ENCODE assay signal across 1 cellular context in the genomic region with DNA sequence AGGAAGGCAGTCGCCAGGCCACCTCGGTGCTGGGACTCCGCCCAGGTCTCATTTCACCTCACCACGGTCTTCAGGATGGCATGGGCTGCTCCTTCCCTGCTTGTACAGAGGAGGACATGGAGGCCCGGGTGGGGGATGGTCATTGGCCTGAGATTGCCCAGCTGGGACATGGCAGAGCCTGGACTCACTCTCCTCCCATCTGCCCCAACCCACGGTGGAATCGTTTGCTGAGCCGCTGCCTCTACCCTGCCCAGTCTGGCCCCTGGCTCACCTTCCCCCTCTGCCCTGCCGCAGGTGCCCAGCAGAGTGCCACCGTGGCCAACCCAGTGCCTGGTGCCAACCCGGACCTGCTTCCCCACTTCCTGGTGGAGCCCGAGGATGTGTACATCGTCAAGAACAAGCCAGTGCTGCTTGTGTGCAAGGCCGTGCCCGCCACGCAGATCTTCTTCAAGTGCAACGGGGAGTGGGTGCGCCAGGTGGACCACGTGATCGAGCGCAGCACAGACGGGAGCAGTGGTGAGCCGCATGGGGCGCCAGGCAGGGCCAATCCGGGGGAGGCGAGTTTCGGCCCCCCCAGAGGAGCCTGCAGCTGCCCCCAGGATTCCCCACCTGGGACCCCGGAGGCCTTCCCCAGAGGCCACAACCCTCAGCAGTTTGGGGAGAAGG.
TF ChIP-seq lines count a peak whose summit lies in the region.

No MANE protein-coding gene starts in this region.

TF ChIP-seq in K562, 482 proteins besides CTCF, POLR2A, EP300 and RAD21:
- TF ChIP-seq ZNF133 (CRISPR knock-in tag; IDR thresholded peaks at IDR 0.05) = no peak
- TF ChIP-seq, protein P1, sequence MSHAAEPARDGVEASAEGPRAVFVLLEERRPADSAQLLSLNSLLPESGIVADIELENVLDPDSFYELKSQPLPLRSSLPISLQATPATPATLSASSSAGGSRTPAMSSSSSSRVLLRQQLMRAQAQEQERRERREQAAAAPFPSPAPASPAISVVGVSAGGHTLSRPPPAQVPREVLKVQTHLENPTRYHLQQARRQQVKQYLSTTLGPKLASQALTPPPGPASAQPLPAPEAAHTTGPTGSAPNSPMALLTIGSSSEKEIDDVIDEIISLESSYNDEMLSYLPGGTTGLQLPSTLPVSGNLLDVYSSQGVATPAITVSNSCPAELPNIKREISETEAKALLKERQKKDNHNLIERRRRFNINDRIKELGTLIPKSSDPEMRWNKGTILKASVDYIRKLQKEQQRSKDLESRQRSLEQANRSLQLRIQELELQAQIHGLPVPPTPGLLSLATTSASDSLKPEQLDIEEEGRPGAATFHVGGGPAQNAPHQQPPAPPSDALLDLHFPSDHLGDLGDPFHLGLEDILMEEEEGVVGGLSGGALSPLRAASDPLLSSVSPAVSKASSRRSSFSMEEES (CRISPR knock-in tag; IDR thresholded peaks at IDR 0.05) = peak; percentile 61
- TF ChIP-seq HIVEP1 (CRISPR knock-in tag; IDR thresholded peaks at IDR 0.05) = no peak
- TF ChIP-seq, protein P2, sequence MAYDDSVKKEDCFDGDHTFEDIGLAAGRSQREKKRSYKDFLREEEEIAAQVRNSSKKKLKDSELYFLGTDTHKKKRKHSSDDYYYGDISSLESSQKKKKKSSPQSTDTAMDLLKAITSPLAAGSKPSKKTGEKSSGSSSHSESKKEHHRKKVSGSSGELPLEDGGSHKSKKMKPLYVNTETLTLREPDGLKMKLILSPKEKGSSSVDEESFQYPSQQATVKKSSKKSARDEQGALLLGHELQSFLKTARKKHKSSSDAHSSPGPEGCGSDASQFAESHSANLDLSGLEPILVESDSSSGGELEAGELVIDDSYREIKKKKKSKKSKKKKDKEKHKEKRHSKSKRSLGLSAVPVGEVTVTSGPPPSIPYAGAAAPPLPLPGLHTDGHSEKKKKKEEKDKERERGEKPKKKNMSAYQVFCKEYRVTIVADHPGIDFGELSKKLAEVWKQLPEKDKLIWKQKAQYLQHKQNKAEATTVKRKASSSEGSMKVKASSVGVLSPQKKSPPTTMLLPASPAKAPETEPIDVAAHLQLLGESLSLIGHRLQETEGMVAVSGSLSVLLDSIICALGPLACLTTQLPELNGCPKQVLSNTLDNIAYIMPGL (CRISPR knock-in tag; IDR thresholded peaks at IDR 0.05) = no peak
- no peak for TF ChIP-seq PRPF4 (IDR thresholded peaks at IDR 0.05; ENCODE audit: insufficient read depth, low read depth, low read length, poor library complexity, severe bottlenecking)
- TF ChIP-seq, protein P3, sequence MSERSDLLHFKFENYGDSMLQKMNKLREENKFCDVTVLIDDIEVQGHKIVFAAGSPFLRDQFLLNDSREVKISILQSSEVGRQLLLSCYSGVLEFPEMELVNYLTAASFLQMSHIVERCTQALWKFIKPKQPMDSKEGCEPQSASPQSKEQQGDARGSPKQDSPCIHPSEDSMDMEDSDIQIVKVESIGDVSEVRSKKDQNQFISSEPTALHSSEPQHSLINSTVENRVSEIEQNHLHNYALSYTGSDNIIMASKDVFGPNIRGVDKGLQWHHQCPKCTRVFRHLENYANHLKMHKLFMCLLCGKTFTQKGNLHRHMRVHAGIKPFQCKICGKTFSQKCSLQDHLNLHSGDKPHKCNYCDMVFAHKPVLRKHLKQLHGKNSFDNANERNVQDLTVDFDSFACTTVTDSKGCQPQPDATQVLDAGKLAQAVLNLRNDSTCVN (CRISPR knock-in tag; IDR thresholded peaks at IDR 0.05) = no peak
- no peak for TF ChIP-seq THRAP3 (IDR thresholded peaks at IDR 0.05; ENCODE audit: borderline replicate concordance)
- TF ChIP-seq, protein P4, sequence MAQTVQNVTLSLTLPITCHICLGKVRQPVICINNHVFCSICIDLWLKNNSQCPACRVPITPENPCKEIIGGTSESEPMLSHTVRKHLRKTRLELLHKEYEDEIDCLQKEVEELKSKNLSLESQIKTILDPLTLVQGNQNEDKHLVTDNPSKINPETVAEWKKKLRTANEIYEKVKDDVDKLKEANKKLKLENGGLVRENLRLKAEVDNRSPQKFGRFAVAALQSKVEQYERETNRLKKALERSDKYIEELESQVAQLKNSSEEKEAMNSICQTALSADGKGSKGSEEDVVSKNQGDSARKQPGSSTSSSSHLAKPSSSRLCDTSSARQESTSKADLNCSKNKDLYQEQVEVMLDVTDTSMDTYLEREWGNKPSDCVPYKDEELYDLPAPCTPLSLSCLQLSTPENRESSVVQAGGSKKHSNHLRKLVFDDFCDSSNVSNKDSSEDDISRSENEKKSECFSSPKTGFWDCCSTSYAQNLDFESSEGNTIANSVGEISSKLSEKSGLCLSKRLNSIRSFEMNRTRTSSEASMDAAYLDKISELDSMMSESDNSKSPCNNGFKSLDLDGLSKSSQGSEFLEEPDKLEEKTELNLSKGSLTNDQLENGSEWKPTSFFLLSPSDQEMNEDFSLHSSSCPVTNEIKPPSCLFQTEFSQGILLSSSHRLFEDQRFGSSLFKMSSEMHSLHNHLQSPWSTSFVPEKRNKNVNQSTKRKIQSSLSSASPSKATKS (CRISPR knock-in tag; IDR thresholded peaks at IDR 0.05) = no peak
- TF ChIP-seq, protein P5, sequence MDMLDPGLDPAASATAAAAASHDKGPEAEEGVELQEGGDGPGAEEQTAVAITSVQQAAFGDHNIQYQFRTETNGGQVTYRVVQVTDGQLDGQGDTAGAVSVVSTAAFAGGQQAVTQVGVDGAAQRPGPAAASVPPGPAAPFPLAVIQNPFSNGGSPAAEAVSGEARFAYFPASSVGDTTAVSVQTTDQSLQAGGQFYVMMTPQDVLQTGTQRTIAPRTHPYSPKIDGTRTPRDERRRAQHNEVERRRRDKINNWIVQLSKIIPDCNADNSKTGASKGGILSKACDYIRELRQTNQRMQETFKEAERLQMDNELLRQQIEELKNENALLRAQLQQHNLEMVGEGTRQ (CRISPR knock-in tag; IDR thresholded peaks at IDR 0.05) = peak; percentile 73
- TF ChIP-seq, protein P6, sequence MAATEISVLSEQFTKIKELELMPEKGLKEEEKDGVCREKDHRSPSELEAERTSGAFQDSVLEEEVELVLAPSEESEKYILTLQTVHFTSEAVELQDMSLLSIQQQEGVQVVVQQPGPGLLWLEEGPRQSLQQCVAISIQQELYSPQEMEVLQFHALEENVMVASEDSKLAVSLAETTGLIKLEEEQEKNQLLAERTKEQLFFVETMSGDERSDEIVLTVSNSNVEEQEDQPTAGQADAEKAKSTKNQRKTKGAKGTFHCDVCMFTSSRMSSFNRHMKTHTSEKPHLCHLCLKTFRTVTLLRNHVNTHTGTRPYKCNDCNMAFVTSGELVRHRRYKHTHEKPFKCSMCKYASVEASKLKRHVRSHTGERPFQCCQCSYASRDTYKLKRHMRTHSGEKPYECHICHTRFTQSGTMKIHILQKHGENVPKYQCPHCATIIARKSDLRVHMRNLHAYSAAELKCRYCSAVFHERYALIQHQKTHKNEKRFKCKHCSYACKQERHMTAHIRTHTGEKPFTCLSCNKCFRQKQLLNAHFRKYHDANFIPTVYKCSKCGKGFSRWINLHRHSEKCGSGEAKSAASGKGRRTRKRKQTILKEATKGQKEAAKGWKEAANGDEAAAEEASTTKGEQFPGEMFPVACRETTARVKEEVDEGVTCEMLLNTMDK (IDR thresholded peaks at IDR 0.05; ENCODE audit: borderline replicate concordance, insufficient read depth, low read depth, low read length, poor library complexity, severe bottlenecking) = peak; percentile 53
- no peak for TF ChIP-seq MIER1 (IDR thresholded peaks at IDR 0.05; ENCODE audit: low read depth)
- TF ChIP-seq IRF2 (CRISPR knock-in tag; IDR thresholded peaks at IDR 0.05) = no peak
- TF ChIP-seq LEF1 (IDR thresholded peaks at IDR 0.05) = no peak
- TF ChIP-seq GATAD2A (IDR thresholded peaks at IDR 0.05) = no peak
- TF ChIP-seq, protein P7, sequence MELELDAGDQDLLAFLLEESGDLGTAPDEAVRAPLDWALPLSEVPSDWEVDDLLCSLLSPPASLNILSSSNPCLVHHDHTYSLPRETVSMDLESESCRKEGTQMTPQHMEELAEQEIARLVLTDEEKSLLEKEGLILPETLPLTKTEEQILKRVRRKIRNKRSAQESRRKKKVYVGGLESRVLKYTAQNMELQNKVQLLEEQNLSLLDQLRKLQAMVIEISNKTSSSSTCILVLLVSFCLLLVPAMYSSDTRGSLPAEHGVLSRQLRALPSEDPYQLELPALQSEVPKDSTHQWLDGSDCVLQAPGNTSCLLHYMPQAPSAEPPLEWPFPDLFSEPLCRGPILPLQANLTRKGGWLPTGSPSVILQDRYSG (tag; conservative IDR thresholded peaks at IDR 0.05; ENCODE audit: low read depth) = no peak
- no peak for TF ChIP-seq EWSR1 (IDR thresholded peaks at IDR 0.05; ENCODE audit: borderline replicate concordance, low read depth, partially characterized antibody)
- no peak for TF ChIP-seq HNRNPUL1 (IDR thresholded peaks at IDR 0.05; ENCODE audit: low read length)
- TF ChIP-seq RAD51 (IDR thresholded peaks at IDR 0.05; ENCODE audit: borderline replicate concordance, low read depth) = peak; percentile 66; the same call in 1 of the 2 replicates
- TF ChIP-seq, protein P8, sequence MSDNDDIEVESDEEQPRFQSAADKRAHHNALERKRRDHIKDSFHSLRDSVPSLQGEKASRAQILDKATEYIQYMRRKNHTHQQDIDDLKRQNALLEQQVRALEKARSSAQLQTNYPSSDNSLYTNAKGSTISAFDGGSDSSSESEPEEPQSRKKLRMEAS (CRISPR knock-in tag; IDR thresholded peaks at IDR 0.05) = peak; percentile 61
- TF ChIP-seq, protein P9, sequence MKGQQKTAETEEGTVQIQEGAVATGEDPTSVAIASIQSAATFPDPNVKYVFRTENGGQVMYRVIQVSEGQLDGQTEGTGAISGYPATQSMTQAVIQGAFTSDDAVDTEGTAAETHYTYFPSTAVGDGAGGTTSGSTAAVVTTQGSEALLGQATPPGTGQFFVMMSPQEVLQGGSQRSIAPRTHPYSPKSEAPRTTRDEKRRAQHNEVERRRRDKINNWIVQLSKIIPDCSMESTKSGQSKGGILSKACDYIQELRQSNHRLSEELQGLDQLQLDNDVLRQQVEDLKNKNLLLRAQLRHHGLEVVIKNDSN (CRISPR knock-in tag; IDR thresholded peaks at IDR 0.05) = peak; percentile 89
- 0 out of 2 replicates have a peak, but pooled peaks have one; percentile 26 for TF ChIP-seq TOE1 (IDR thresholded peaks at IDR 0.05; ENCODE audit: borderline replicate concordance)
- TF ChIP-seq TOE1 (CRISPR knock-in tag; IDR thresholded peaks at IDR 0.05; ENCODE audit: borderline replicate concordance, low read depth) = no peak
- no peak for TF ChIP-seq ZNF197 (CRISPR knock-in tag; IDR thresholded peaks at IDR 0.05; ENCODE audit: low read depth)
- TF ChIP-seq IFI16 (CRISPR knock-in tag; IDR thresholded peaks at IDR 0.05) = no peak
- TF ChIP-seq TAL1 (IDR thresholded peaks at IDR 0.05) = no peak
- TF ChIP-seq, protein P10, sequence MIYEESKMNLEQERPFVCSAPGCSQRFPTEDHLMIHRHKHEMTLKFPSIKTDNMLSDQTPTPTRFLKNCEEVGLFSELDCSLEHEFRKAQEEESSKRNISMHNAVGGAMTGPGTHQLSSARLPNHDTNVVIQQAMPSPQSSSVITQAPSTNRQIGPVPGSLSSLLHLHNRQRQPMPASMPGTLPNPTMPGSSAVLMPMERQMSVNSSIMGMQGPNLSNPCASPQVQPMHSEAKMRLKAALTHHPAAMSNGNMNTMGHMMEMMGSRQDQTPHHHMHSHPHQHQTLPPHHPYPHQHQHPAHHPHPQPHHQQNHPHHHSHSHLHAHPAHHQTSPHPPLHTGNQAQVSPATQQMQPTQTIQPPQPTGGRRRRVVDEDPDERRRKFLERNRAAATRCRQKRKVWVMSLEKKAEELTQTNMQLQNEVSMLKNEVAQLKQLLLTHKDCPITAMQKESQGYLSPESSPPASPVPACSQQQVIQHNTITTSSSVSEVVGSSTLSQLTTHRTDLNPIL (CRISPR knock-in tag; IDR thresholded peaks at IDR 0.05) = no peak
- TF ChIP-seq, protein P11, sequence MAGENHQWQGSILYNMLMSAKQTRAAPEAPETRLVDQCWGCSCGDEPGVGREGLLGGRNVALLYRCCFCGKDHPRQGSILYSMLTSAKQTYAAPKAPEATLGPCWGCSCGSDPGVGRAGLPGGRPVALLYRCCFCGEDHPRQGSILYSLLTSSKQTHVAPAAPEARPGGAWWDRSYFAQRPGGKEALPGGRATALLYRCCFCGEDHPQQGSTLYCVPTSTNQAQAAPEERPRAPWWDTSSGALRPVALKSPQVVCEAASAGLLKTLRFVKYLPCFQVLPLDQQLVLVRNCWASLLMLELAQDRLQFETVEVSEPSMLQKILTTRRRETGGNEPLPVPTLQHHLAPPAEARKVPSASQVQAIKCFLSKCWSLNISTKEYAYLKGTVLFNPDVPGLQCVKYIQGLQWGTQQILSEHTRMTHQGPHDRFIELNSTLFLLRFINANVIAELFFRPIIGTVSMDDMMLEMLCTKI (IDR thresholded peaks at IDR 0.05; ENCODE audit: partially characterized antibody) = no peak
- TF ChIP-seq CCAR2 (IDR thresholded peaks at IDR 0.05; ENCODE audit: low read depth, low read length) = no peak
- TF ChIP-seq ZNF124 (CRISPR knock-in tag; IDR thresholded peaks at IDR 0.05) = no peak
